10 cellular contexts compared by ENCODE assay signal in the genomic region with DNA sequence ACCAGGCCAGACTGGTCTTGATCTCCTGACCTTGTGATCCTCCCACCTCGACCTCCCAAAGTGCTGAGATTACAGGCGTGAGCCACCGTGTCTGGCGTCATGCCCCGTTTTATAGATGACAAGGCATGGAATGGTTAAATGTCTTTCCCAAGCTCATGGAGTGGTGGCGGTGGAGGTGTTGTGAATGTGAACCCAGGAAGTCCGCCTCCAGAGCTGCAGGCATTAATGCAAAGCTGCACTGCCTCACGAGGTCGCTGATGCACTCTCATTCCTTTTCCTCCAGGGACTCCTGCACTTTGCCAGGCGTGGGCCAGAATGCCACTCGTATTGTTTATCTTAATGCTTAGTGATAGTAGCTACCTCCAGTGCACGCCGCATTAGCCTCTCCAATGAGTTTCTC.
A peak's percentile ranks its signal among the peaks of the same experiment; 100 is the strongest.
DNase-seq lines count a peak whose midpoint lies in the region; ATAC-seq and TF ChIP-seq lines count a peak whose summit lies in the region.
"Had no signal": no experiment of that assay in that cellular context is flagged by ENCODE, and none has a peak within 500 bp of the region (broad histone marks: within the 10 kb centered on the region; RNA-seq: fewer than 3 reads in every experiment).

No MANE protein-coding gene starts in this region.

- H3K4me1 Mint-ChIP-seq in progenitor cell of endocrine pancreas (ENCODE audit: low read depth) (peaks cover 65% of the 10 kb centered on the region), T-cell (peaks cover 0 to 8% (median 0%) of the 10 kb centered on the region in 3 donors)
- no peaks in the 10 kb centered on the region for H3K4me1 Mint-ChIP-seq in activated T-cell treated with anti-CD3 and anti-CD28 coated beads, Interleukin-2, amount 50 U/mL, for 72 hours (ENCODE audit: low read depth)

- H3K27me3 Mint-ChIP-seq in progenitor cell of endocrine pancreas, result no peaks in the 10 kb centered on the region
- H3K27me3 Mint-ChIP-seq in T-cell, result no peaks in the 10 kb centered on the region
- no peaks in the 10 kb centered on the region for H3K27me3 Mint-ChIP-seq in activated T-cell treated with anti-CD3 and anti-CD28 coated beads, Interleukin-2, amount 50 U/mL, for 72 hours (ENCODE audit: low read depth)

- POLR2A ChIA-PET in HEK293 (lab: Yijun Ruan, JAX), result no interaction called here
- POLR2A ChIA-PET in T-cell (lab: Charles Lee), result no interaction called here

- no peak overlapping the region for H3K27ac ChIP-seq in HEK293 (ENCODE audit: extremely low read depth, low read depth, low read length)
- H3K27ac ChIP-seq: coronary artery, suprapubic skin had no signal

- peaks cover 5% of the 10 kb centered on the region; the same call in 1 of the 2 replicates for H3K4me1 ChIP-seq in HEK293 (ENCODE audit: control insufficient read depth, insufficient read depth, low read length)
- H3K4me1 ChIP-seq: suprapubic skin had no signal

- H3K9me3 ChIP-seq in HEK293 (ENCODE audit: control insufficient read depth, insufficient read depth, low read depth, low read length), result no peaks in the 10 kb centered on the region
- H3K9me3 ChIP-seq: suprapubic skin had no signal

- H3K36me3 ChIP-seq in HEK293 (ENCODE audit: control insufficient read depth in 2 of 2, insufficient read depth in 1 of 2, low read length in 2 of 2), result no peaks in the 10 kb centered on the region
- H3K36me3 ChIP-seq: suprapubic skin had no signal

- ATAC-seq in T-cell (replicated peaks in 1 of 4), result no peak
- no peak for ATAC-seq in activated T-cell treated with anti-CD3 and anti-CD28 coated beads, Interleukin-2, amount 50 U/mL, for 72 hours (replicated peaks in 1 of 2)
- ATAC-seq: activated naive CD4-positive, alpha-beta T cell treated with anti-CD3 and anti-CD28 coated beads, Interleukin-2, amount 50 U/mL, for 72 hours had no signal

- peak; percentile 76 for TF ChIP-seq CTCF in HEK293 (tag by site-specific recombination; IDR thresholded peaks at IDR 0.05)
- peak; percentile 46 for TF ChIP-seq CTCF in progenitor cell of endocrine pancreas (IDR thresholded peaks at IDR 0.05; ENCODE audit: unreplicated experiment)

- no peak overlapping the region for H3K4me3 ChIP-seq in HEK293 (ENCODE audit: low read depth, low read length)
- H3K4me3 ChIP-seq: coronary artery, suprapubic skin had no signal

- H3K27ac Mint-ChIP-seq in progenitor cell of endocrine pancreas (peak overlapping the region; percentile 80), T-cell (no peak overlapping the region)
- H3K27ac Mint-ChIP-seq in activated T-cell treated with anti-CD3 and anti-CD28 coated beads, Interleukin-2, amount 50 U/mL, for 72 hours, result no peak overlapping the region
- H3K27ac Mint-ChIP-seq: activated naive CD4-positive, alpha-beta T cell treated with anti-CD3 and anti-CD28 coated beads, Interleukin-2, amount 50 U/mL, for 72 hours had no signal

- CTCF ChIA-PET in HEK293 (lab: Yijun Ruan, JAX) (interaction anchor here (0.6 kb wide), 2 partner anchors 14 to 38 kb away, joined by 3 read pairs; no protein-coding TSS in a partner anchor), T-cell (lab: Charles Lee) (no interaction called here)

- H3K36me3 Mint-ChIP-seq in progenitor cell of endocrine pancreas (ENCODE audit: insufficient read depth) (no peaks in the 10 kb centered on the region), T-cell (peaks cover 7% of the 10 kb centered on the region)
- H3K36me3 Mint-ChIP-seq in activated T-cell treated with anti-CD3 and anti-CD28 coated beads, Interleukin-2, amount 50 U/mL, for 72 hours (ENCODE audit: insufficient read depth in 2 of 2), result no peaks in the 10 kb centered on the region
- H3K36me3 Mint-ChIP-seq: activated naive CD4-positive, alpha-beta T cell treated with anti-CD3 and anti-CD28 coated beads, Interleukin-2, amount 50 U/mL, for 72 hours had no signal

- H3K9me3 Mint-ChIP-seq in progenitor cell of endocrine pancreas (ENCODE audit: low read depth) (peaks cover 7% of the 10 kb centered on the region), T-cell (peaks cover 0 to 7% (median 0%) of the 10 kb centered on the region in 3 donors)
- no peaks in the 10 kb centered on the region for H3K9me3 Mint-ChIP-seq in activated T-cell treated with anti-CD3 and anti-CD28 coated beads, Interleukin-2, amount 50 U/mL, for 72 hours

- DNase-seq in NCI-H748 (lab: John Stamatoyannopoulos, UW; ENCODE audit: unreplicated experiment), result peak; percentile 83
- peak; percentile 30 for DNase-seq in iPS-NIHi11 (ENCODE audit: low spot score)
- no peak for DNase-seq in progenitor cell of endocrine pancreas (ENCODE audit: low spot score, unreplicated experiment)
- no peak for DNase-seq in T-cell
- no peak for DNase-seq in activated T-cell treated with anti-CD3 and anti-CD28 coated beads, Interleukin-2, amount 50 U/mL, for 72 hours
- DNase-seq in anterior cingulate cortex (lab: John Stamatoyannopoulos, UW), result no peak

- peak overlapping the region; percentile 12 for H3K4me3 Mint-ChIP-seq in progenitor cell of endocrine pancreas (ENCODE audit: low read depth)
- H3K4me3 Mint-ChIP-seq in T-cell, result no peak overlapping the region
- H3K4me3 Mint-ChIP-seq in activated T-cell treated with anti-CD3 and anti-CD28 coated beads, Interleukin-2, amount 50 U/mL, for 72 hours, result no peak overlapping the region

TF ChIP-seq in HEK293, 187 proteins besides CTCF, POLR2A, EP300 and RAD21:
- peak; percentile 63; the same call in 1 of the 2 replicates for TF ChIP-seq EGR2 (tag by site-specific recombination; IDR thresholded peaks at IDR 0.05; ENCODE audit: low read depth)
- TF ChIP-seq ZNF776 (tag by site-specific recombination; IDR thresholded peaks at IDR 0.05; ENCODE audit: borderline replicate concordance), result no peak
- TF ChIP-seq, protein P1, sequence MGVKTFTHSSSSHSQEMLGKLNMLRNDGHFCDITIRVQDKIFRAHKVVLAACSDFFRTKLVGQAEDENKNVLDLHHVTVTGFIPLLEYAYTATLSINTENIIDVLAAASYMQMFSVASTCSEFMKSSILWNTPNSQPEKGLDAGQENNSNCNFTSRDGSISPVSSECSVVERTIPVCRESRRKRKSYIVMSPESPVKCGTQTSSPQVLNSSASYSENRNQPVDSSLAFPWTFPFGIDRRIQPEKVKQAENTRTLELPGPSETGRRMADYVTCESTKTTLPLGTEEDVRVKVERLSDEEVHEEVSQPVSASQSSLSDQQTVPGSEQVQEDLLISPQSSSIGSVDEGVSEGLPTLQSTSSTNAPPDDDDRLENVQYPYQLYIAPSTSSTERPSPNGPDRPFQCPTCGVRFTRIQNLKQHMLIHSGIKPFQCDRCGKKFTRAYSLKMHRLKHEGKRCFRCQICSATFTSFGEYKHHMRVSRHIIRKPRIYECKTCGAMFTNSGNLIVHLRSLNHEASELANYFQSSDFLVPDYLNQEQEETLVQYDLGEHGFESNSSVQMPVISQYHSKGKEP (tag by site-specific recombination; IDR thresholded peaks at IDR 0.05), result peak; percentile 94
- TF ChIP-seq ZNF600 (tag by site-specific recombination; IDR thresholded peaks at IDR 0.05), result no peak
- 0 out of 2 replicates have a peak, but pooled peaks have one; percentile 31 for TF ChIP-seq ZSCAN30 (tag by site-specific recombination; IDR thresholded peaks at IDR 0.05)
- TF ChIP-seq ZNF623 (tag by site-specific recombination; IDR thresholded peaks at IDR 0.05), result no peak
- TF ChIP-seq MEIS1 (CRISPR knock-in tag; IDR thresholded peaks at IDR 0.05; ENCODE audit: borderline replicate concordance), result no peak
- TF ChIP-seq OVOL3 (tag by site-specific recombination; IDR thresholded peaks at IDR 0.05), result no peak
- no peak for TF ChIP-seq ZNF521 (tag by site-specific recombination; IDR thresholded peaks at IDR 0.05)
- TF ChIP-seq ZNF561 (tag by site-specific recombination; IDR thresholded peaks at IDR 0.05; ENCODE audit: borderline replicate concordance), result 0 out of 2 replicates have a peak, but pooled peaks have one; percentile 51
- TF ChIP-seq ZNF658 (tag by site-specific recombination; IDR thresholded peaks at IDR 0.05), result no peak
- no peak for TF ChIP-seq ZNF544 (tag by site-specific recombination; IDR thresholded peaks at IDR 0.05)
- no peak for TF ChIP-seq ZNF423 (tag by site-specific recombination; IDR thresholded peaks at IDR 0.05)
- TF ChIP-seq ZNF654 (tag by site-specific recombination; IDR thresholded peaks at IDR 0.05; ENCODE audit: low read depth), result peak; percentile 40; the same call in 1 of the 2 replicates
- TF ChIP-seq TRIM28 (IDR thresholded peaks at IDR 0.05; ENCODE audit: borderline replicate concordance, low read length), result 0 out of 2 replicates have a peak, but pooled peaks have one; percentile 30
- TF ChIP-seq ZXDB (tag by site-specific recombination; IDR thresholded peaks at IDR 0.05), result peak; percentile 50; the same call in 1 of the 2 replicates
- no peak for TF ChIP-seq ZEB2 (tag by site-specific recombination; IDR thresholded peaks at IDR 0.05)
- TF ChIP-seq ZFHX2 (tag by site-specific recombination; conservative IDR thresholded peaks at IDR 0.05), result peak; percentile 78
- TF ChIP-seq, protein P2, sequence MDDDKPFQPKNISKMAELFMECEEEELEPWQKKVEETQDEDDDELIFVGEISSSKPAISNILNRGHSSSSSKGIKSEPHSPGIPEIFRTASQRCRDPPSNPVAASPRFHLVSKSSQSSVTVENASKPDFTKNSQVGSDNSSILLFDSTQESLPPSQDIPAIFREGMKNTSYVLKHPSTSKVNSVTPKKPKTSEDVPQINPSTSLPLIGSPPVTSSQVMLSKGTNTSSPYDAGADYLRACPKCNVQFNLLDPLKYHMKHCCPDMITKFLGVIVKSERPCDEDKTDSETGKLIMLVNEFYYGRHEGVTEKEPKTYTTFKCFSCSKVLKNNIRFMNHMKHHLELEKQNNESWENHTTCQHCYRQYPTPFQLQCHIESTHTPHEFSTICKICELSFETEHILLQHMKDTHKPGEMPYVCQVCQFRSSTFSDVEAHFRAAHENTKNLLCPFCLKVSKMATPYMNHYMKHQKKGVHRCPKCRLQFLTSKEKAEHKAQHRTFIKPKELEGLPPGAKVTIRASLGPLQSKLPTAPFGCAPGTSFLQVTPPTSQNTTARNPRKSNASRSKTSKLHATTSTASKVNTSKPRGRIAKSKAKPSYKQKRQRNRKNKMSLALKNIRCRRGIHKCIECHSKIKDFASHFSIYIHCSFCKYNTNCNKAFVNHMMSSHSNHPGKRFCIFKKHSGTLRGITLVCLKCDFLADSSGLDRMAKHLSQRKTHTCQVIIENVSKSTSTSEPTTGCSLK (tag by site-specific recombination; IDR thresholded peaks at IDR 0.05), result no peak
TF ChIP-seq in HEK293: peak in this region for 8.

Comparison
In these comparisons a context has a peak if more than half of its experiments do, and no peak if none do; other contexts are left out.
1. DNase-seq: peak in NCI-H748 (single experiment) and iPS-NIHi11 (single experiment); none in progenitor cell of endocrine pancreas (single experiment), T-cell (0 of 34), activated T-cell treated with anti-CD3 and anti-CD28 coated beads, Interleukin-2, amount 50 U/mL, for 72 hours (0 of 2) and anterior cingulate cortex (0 of 58).